ENCODE assay signal across 19 cellular contexts in the genomic region with DNA sequence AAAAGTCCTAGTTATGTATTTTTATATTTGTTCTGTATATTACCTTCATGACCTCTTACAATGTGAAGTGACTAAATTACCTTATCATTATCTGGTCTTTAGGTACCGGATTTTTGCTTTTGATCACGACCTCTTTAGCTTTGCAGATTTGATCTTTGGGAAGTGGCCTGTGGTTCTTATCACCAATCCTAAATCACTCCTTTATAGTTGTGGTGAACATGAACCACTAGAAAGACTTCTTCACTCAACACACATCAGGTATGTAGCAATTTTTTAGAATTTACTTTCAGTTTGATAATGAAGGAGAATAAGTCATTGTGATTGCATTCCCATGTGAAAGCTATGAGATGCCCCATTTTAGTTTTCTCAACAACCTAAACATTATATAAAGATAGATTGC. TPM values are rescaled to one million over a fixed set of nuclear protein-coding genes. Genes with fewer than 3 reads are reported as not detected.
DNase-seq lines count a peak whose midpoint lies in the region; FAIRE-seq and TF ChIP-seq lines count a peak whose summit lies in the region.
"Had no signal": no experiment of that assay in that cellular context is flagged by ENCODE, and none has a peak within 500 bp of the region (broad histone marks: within the 10 kb centered on the region; RNA-seq: fewer than 3 reads in every experiment).

No MANE protein-coding gene starts in this region.

- no peaks in the 10 kb centered on the region for H3K79me2 ChIP-seq in osteoblast (ENCODE audit: insufficient read depth, low read length)

- no peaks in the 10 kb centered on the region for H3K27me3 Mint-ChIP-seq in activated naive CD4-positive, alpha-beta T cell treated with anti-CD3 and anti-CD28 coated beads, Interleukin-2, amount 50 U/mL, for 24 hours
- no peaks in the 10 kb centered on the region for H3K27me3 Mint-ChIP-seq in HFFc6 (ENCODE audit: insufficient read depth)

- H2AFZ ChIP-seq in osteoblast (ENCODE audit: low read length), result no peak overlapping the region

- H3K9me3 Mint-ChIP-seq in activated naive CD4-positive, alpha-beta T cell treated with anti-CD3 and anti-CD28 coated beads, Interleukin-2, amount 50 U/mL, for 24 hours, result no peaks in the 10 kb centered on the region
- peaks cover 4% of the 10 kb centered on the region; the same call in 1 of the 2 replicates for H3K9me3 Mint-ChIP-seq in HFFc6
- H3K9me3 Mint-ChIP-seq: CD14-positive monocyte, nephron progenitor cell had no signal

- H3K27ac Mint-ChIP-seq in activated naive CD4-positive, alpha-beta T cell treated with anti-CD3 and anti-CD28 coated beads, Interleukin-2, amount 50 U/mL, for 24 hours, result no peak overlapping the region
- H3K27ac Mint-ChIP-seq in HFFc6, result peak overlapping the region; percentile 72
- H3K27ac Mint-ChIP-seq: nephron progenitor cell had no signal

- H3K36me3 ChIP-seq in osteoblast (ENCODE audit: insufficient read depth, low read length), result peaks cover 17% of the 10 kb centered on the region

- no peak overlapping the region for H3K4me2 ChIP-seq in osteoblast (ENCODE audit: insufficient read depth, low read length)

- no peaks in the 10 kb centered on the region for H3K27me3 ChIP-seq in osteoblast (ENCODE audit: insufficient read depth, low read length)
- H3K27me3 ChIP-seq: sigmoid colon had no signal

- H3K9me3 ChIP-seq in osteoblast (ENCODE audit: low read depth, low read length), result no peaks in the 10 kb centered on the region
- H3K9me3 ChIP-seq: sigmoid colon, thoracic aorta had no signal

- no peak overlapping the region for H3K4me3 ChIP-seq in osteoblast (ENCODE audit: insufficient read depth, low read length)
- H3K4me3 ChIP-seq: sigmoid colon, thoracic aorta had no signal

- H4K20me1 ChIP-seq in osteoblast (ENCODE audit: insufficient read depth, low read length), result no peaks in the 10 kb centered on the region

- peaks cover 10% of the 10 kb centered on the region for H3K4me1 ChIP-seq in osteoblast (ENCODE audit: insufficient read depth, low read length)
- H3K4me1 ChIP-seq: sigmoid colon had no signal

- no peak for DNase-seq in activated naive CD4-positive, alpha-beta T cell treated with anti-CD3 and anti-CD28 coated beads, Interleukin-2, amount 50 U/mL, for 16 hours
- DNase-seq in HFFc6 (no peak), amniotic epithelial cell (ENCODE audit: low read depth) (peak; percentile 74), osteoblast (ENCODE audit: insufficient read length, low spot score, missing footprints) (no peak), NCI-H146 (lab: John Stamatoyannopoulos, UW) (no peak), urothelium cell line (ENCODE audit: low spot score) (no peak)
- DNase-seq: activated CD4-positive, alpha-beta T cell treated with anti-CD3 and anti-CD28 coated beads, Interleukin-2, amount 50 U/mL, for 1 hour; activated T-cell treated with anti-CD3 and anti-CD28 coated beads, Interleukin-2, amount 50 U/mL, for 48 hours; DMS153; GDM1; mesendoderm; NCI-H1694; NCI-H2171 treated with DMSO at 0.1 percent for 48 hours; NCI-H69; nephron progenitor cell; sigmoid colon had no signal

- FAIRE-seq in urothelium cell line (lab: Jason Lieb, UNC), result no peak

- H3K4me1 Mint-ChIP-seq in activated naive CD4-positive, alpha-beta T cell treated with anti-CD3 and anti-CD28 coated beads, Interleukin-2, amount 50 U/mL, for 24 hours, result peaks cover 15% of the 10 kb centered on the region
- peaks cover 27% of the 10 kb centered on the region for H3K4me1 Mint-ChIP-seq in HFFc6 (ENCODE audit: low read depth)
- H3K4me1 Mint-ChIP-seq: CD14-positive monocyte, nephron progenitor cell had no signal

- H3K27ac ChIP-seq in osteoblast (ENCODE audit: low read depth, low read length), result peak overlapping the region; percentile 78
- H3K27ac ChIP-seq: sigmoid colon, thoracic aorta had no signal

- no peak for TF ChIP-seq CTCF in HFFc6 (IDR thresholded peaks at IDR 0.05)
- no peak for TF ChIP-seq CTCF in osteoblast (IDR thresholded peaks at IDR 0.05; ENCODE audit: extremely low read depth, low read depth, low read length)

- H3K36me3 Mint-ChIP-seq in activated naive CD4-positive, alpha-beta T cell treated with anti-CD3 and anti-CD28 coated beads, Interleukin-2, amount 50 U/mL, for 24 hours, result peaks cover 13% of the 10 kb centered on the region
- peaks cover 32% of the 10 kb centered on the region for H3K36me3 Mint-ChIP-seq in HFFc6 (ENCODE audit: low read depth)

- H3K4me3 Mint-ChIP-seq in activated naive CD4-positive, alpha-beta T cell treated with anti-CD3 and anti-CD28 coated beads, Interleukin-2, amount 50 U/mL, for 24 hours, result peak overlapping the region; percentile 15
- H3K4me3 Mint-ChIP-seq in HFFc6, result peak overlapping the region; percentile 41; the same call in 1 of the 2 replicates
- H3K4me3 Mint-ChIP-seq: CD14-positive monocyte, nephron progenitor cell had no signal

RNA-seq across cellular contexts. Expression of a gene that starts 18.3 kb away (rescaled TPM):
- 10 to 100 TPM in 4 of 6 experiments, 1 to 10 TPM in 2; 8.2 to 12.1 (median 11.2) TPM for total RNA-seq in HFFc6 (2021; fragmentation: NEBNext Ultra II Directional; extraction: Animal tissue kit (Norgen Biotek cat#: 25700))
- total RNA-seq in osteoblast, result 17.7 and 25.6 TPM in 2 replicates

RNA-seq across cellular contexts. Expression of a gene that starts 33.5 kb away (rescaled TPM):
- total RNA-seq in HFFc6 (2021; fragmentation: NEBNext Ultra II Directional; extraction: Animal tissue kit (Norgen Biotek cat#: 25700)), result 10 to 100 TPM; 50.9 to 60.7 (median 57.2) TPM
- 61.0 and 66.6 TPM in 2 replicates for total RNA-seq in osteoblast

RNA-seq across cellular contexts. Expression of a gene that starts 45.9 kb away (rescaled TPM):
- total RNA-seq in HFFc6 (2021; fragmentation: NEBNext Ultra II Directional; extraction: Animal tissue kit (Norgen Biotek cat#: 25700)), result 10 to 100 TPM; 24.6 to 30.1 (median 26.8) TPM
- 33.0 and 35.5 TPM in 2 replicates for total RNA-seq in osteoblast
